30 cellular contexts compared by ENCODE assay signal in genomic region chr19:2800506-2800905, GRCh38. TPM values are rescaled to one million over a fixed set of nuclear protein-coding genes. Genes with fewer than 3 reads are reported as not detected.
DNase-seq lines count a peak whose midpoint lies in the region; ATAC-seq, FAIRE-seq and TF ChIP-seq lines count a peak whose summit lies in the region.
"Had no signal": no experiment of that assay in that cellular context is flagged by ENCODE, and none has a peak within 500 bp of the region (broad histone marks: within the 10 kb centered on the region; RNA-seq: fewer than 3 reads in every experiment).

No MANE protein-coding gene starts in this region.

- H3K27ac ChIP-seq in HepG2 (ENCODE audit: extremely low read length, insufficient read depth, low read length) (no peak overlapping the region), right lobe of liver (no peak overlapping the region), right cardiac atrium (ENCODE audit: low read length) (no peak overlapping the region)
- H3K27ac ChIP-seq: GM23248, KMS-11, Peyer's patch had no signal

- FAIRE-seq in HepG2 (lab: Jason Lieb, UNC) = no peak
- FAIRE-seq: A204.1, GM12892, GM19239 had no signal

- ATAC-seq in HepG2 = no peak
- no peak for ATAC-seq in right lobe of liver
- no peak for ATAC-seq in right cardiac atrium
- no peak for ATAC-seq in HG03469 (IDR thresholded peaks at IDR 0.05; ENCODE audit: unreplicated experiment)

- intact Hi-C loops in HepG2 (cut with micrococcal nuclease; ENCODE audit: unreplicated experiment) = no loop called here
- intact Hi-C loops in right lobe of liver (cut with DNase I) = no loop called here
- intact Hi-C loops in right cardiac atrium (cut with DNase I) = no loop called here
- intact Hi-C loops in MCF 10A (cut with micrococcal nuclease) = no loop called here

- H3K79me2 ChIP-seq in HepG2 (ENCODE audit: insufficient read depth, low read length) = no peaks in the 10 kb centered on the region

- H3K9me3 Mint-ChIP-seq in MCF 10A (ENCODE audit: unreplicated experiment) = no peaks in the 10 kb centered on the region
- H3K9me3 Mint-ChIP-seq: CD8-positive, alpha-beta memory T cell; H9 had no signal

- DNase-seq in HepG2 (ENCODE audit: low spot score) (no peak), right lobe of liver (no peak), cerebellar cortex (ENCODE audit: low spot score) (peak; percentile 61), right cardiac atrium (peak in 2 of 3 donors; percentile 65 to 68), NOMO-1 treated with dmso at 0.1 percent for 144 hours (lab: John Stamatoyannopoulos, UW; ENCODE audit: unreplicated experiment) (no peak), MCF 10A (ENCODE audit: unreplicated experiment) (no peak)
- DNase-seq: CD8-positive, alpha-beta memory T cell; DMS 273 treated with DMSO at 0.1 percent for 48 hours; DMS79; EL; GF-D8; GM23248; H9; IMR-90; NCI-H1048; NCI-H1417; NCI-H1694 treated with DMSO at 0.1 percent for 48 hours; NCI-H2081; NCI-H2227 treated with DMSO at 0.1 percent for 48 hours; NCI-H526 treated with DMSO at 0.1 percent for 48 hours; OCI-M1; Peyer's patch; SK-N-SH; SW 1271 had no signal

- H3K36me3 ChIP-seq in HepG2 (replicated peaks in 1 of 2; ENCODE audit: control insufficient read depth in 1 of 2, insufficient read depth in 2 of 2, low read length in 2 of 2) (peaks cover 29 to 77% of the 10 kb centered on the region in 2 experiments; a peak in 4 of 5 replicates), right lobe of liver (peaks cover 0 to 17% (median under 1%) of the 10 kb centered on the region in 4 donors)

- TF ChIP-seq POLR2A in HepG2 (IDR thresholded peaks at IDR 0.05; ENCODE audit: insufficient read depth in 1 of 2, low read depth in 2 of 2, low read length in 2 of 2) (no peak), right lobe of liver (IDR thresholded peaks at IDR 0.05) (no peak)

- no peak for TF ChIP-seq CTCF in HepG2 (CRISPR knock-in tag; IDR thresholded peaks at IDR 0.05)
- TF ChIP-seq CTCF in right lobe of liver (IDR thresholded peaks at IDR 0.05) = no peak
- TF ChIP-seq CTCF in MCF 10A (IDR thresholded peaks at IDR 0.05; ENCODE audit: unreplicated experiment) = no peak

- no peaks in the 10 kb centered on the region for H4K20me1 ChIP-seq in HepG2 (ENCODE audit: insufficient read depth, low read length)

- no peaks in the 10 kb centered on the region for H3K4me1 Mint-ChIP-seq in MCF 10A (ENCODE audit: insufficient read depth, unreplicated experiment)
- H3K4me1 Mint-ChIP-seq: CD14-positive monocyte had no signal

- H2AFZ ChIP-seq in HepG2 (ENCODE audit: low read length) = no peak overlapping the region
- H2AFZ ChIP-seq: GM23248 had no signal

- no TSS peak for BruUV-seq in HepG2 (replicated peaks; lab: Mats Ljungman, UMichigan)
- BruUV-seq in MCF 10A (replicated peaks; lab: Mats Ljungman, UMichigan) = no TSS peak

- WGBS in HepG2 (ENCODE audit: low lambda C conversion rate) = 99% methylated on average over 20 of the region's 22 CpGs
- WGBS in right lobe of liver (ENCODE audit: insufficient coverage, low coverage, low lambda C conversion rate, missing lambda C conversion rate) = 96% methylated on average over 19 of the region's 22 CpGs
- WGBS in right cardiac atrium = 86% methylated on average over 22 of the region's 22 CpGs

- H3K9ac ChIP-seq in HepG2 (ENCODE audit: insufficient read depth, low read depth, low read length) = no peak overlapping the region
- H3K9ac ChIP-seq: GM23248, KMS-11, SK-N-SH had no signal

- CTCF ChIA-PET in HepG2 (lab: Yijun Ruan, JAX; ENCODE audit: low intra/inter-chr PET ratio, low total read pairs) (no interaction called here), MCF 10A (lab: Yijun Ruan, JAX) (interaction anchor here (0.7 kb wide), 1 partner anchor 50 kb away, joined by 4 read pairs; no protein-coding TSS in a partner anchor)

- H3K4me3 Mint-ChIP-seq in MCF 10A (ENCODE audit: unreplicated experiment) = no peak overlapping the region
- H3K4me3 Mint-ChIP-seq: CD14-positive monocyte; CD8-positive, alpha-beta memory T cell; H9 had no signal

- H3K27me3 Mint-ChIP-seq in MCF 10A (ENCODE audit: insufficient read depth, unreplicated experiment) = no peaks in the 10 kb centered on the region

- peaks cover 45% of the 10 kb centered on the region for H3K36me3 Mint-ChIP-seq in MCF 10A (ENCODE audit: insufficient read depth, unreplicated experiment)

- TF ChIP-seq EP300 in HepG2 (IDR thresholded peaks at IDR 0.05; ENCODE audit: low read depth in 2 of 2, low read length in 2 of 2) (no peak), HepG2 (CRISPR knock-in tag; IDR thresholded peaks at IDR 0.05; ENCODE audit: borderline replicate concordance) (no peak)

- no peak overlapping the region for H3K27ac Mint-ChIP-seq in MCF 10A (ENCODE audit: low read depth, unreplicated experiment)

- in situ Hi-C loops in HepG2 (cut with HindIII; ENCODE audit: extremely low pct_ligation_motif_present, low pct_unique_long_range_greater_than_20kb) = no loop called here

- H3K4me1 ChIP-seq in HepG2 (ENCODE audit: insufficient read depth, low read length) (no peaks in the 10 kb centered on the region), right lobe of liver (peaks cover 0 to 10% (median 0%) of the 10 kb centered on the region in 4 donors), right cardiac atrium (ENCODE audit: control insufficient read depth, insufficient read depth, low read length) (no peaks in the 10 kb centered on the region)
- H3K4me1 ChIP-seq: Peyer's patch had no signal

- POLR2A ChIA-PET in HepG2 (lab: Yijun Ruan, JAX) = interaction anchor here (1.1 kb wide), 1 partner anchor 67 kb away, joined by 3 read pairs; the partner anchor contains the start of gene ZNF556
- POLR2A ChIA-PET in MCF 10A (lab: Yijun Ruan, JAX) = interaction anchor here (0.9 kb wide), 1 partner anchor 13 kb away, joined by 3 read pairs; no protein-coding TSS in a partner anchor

- TF ChIP-seq RAD21 in HepG2 (CRISPR knock-in tag; IDR thresholded peaks at IDR 0.05) = no peak

- H3K4me3 ChIP-seq in HepG2 (replicated peaks in 1 of 3; ENCODE audit: insufficient read depth in 1 of 3, low read depth in 2 of 3, low read length in 3 of 3) = no peak overlapping the region
- no peak overlapping the region for H3K4me3 ChIP-seq in right lobe of liver
- no peak overlapping the region for H3K4me3 ChIP-seq in right cardiac atrium (ENCODE audit: low read length)
- H3K4me3 ChIP-seq: GM23248, Peyer's patch had no signal

- no peak overlapping the region for H3K4me2 ChIP-seq in HepG2 (ENCODE audit: low read depth, low read length)
- H3K4me2 ChIP-seq: KMS-11, SK-N-SH had no signal

- no peaks in the 10 kb centered on the region for H3K9me3 ChIP-seq in HepG2 (ENCODE audit: low read length)
- H3K9me3 ChIP-seq in right lobe of liver = no peaks in the 10 kb centered on the region
- no peaks in the 10 kb centered on the region for H3K9me3 ChIP-seq in right cardiac atrium (ENCODE audit: control insufficient read depth, low read length)
- H3K9me3 ChIP-seq: Peyer's patch, SK-N-SH had no signal

- H3K27me3 ChIP-seq in HepG2 (ENCODE audit: control insufficient read depth in 1 of 2, insufficient read depth in 2 of 2, low read length in 2 of 2) = no peaks in the 10 kb centered on the region
- H3K27me3 ChIP-seq in right lobe of liver = no peaks in the 10 kb centered on the region
- no peaks in the 10 kb centered on the region for H3K27me3 ChIP-seq in right cardiac atrium (ENCODE audit: control insufficient read depth, insufficient read depth)
- H3K27me3 ChIP-seq: Peyer's patch had no signal

RNA-seq across cellular contexts. Expression of gene THOP1, which starts 15.2 kb away (rescaled TPM):
- total RNA-seq in HepG2 (2016; rRNA removed; fragmentation: Illumina TruSeq; extraction: Trizol) = 98.1 and 116 TPM in 2 replicates
- 12.3 and 13.1 TPM in 2 replicates for total RNA-seq in HepG2 (2016; cell fraction: cytosol; rRNA removed; fragmentation: Illumina TruSeq; extraction: Trizol; ENCODE audit: low read depth)
- 83.9 and 120 TPM in 2 replicates for total RNA-seq in HepG2 (2016; cell fraction: insoluble cytoplasmic fraction; rRNA removed; fragmentation: Illumina TruSeq; extraction: Trizol)
- 35.7 and 37.5 TPM in 2 replicates for total RNA-seq in HepG2 (2016; cell fraction: membrane; rRNA removed; fragmentation: Illumina TruSeq; extraction: Trizol)
- total RNA-seq in HepG2 (2016; cell fraction: nucleus; rRNA removed; fragmentation: Illumina TruSeq; extraction: Trizol) = 71.2 and 83.7 TPM in 2 replicates
- polyA plus RNA-seq in HepG2 (2011; rRNA removed) = 74.4 and 81.4 TPM in 2 replicates
- 50.2 and 88.6 TPM in 2 replicates for polyA plus RNA-seq in HepG2 (2011; cell fraction: cytosol; rRNA removed)
- polyA plus RNA-seq in HepG2 (2011; cell fraction: nucleus; rRNA removed) = 183 and 242 TPM in 2 replicates
- polyA plus RNA-seq in HepG2 (2012) = 41.9 and 45.1 TPM in 2 replicates
- polyA plus RNA-seq in HepG2 (2016; cell fraction: cytosol; fragmentation: Illumina TruSeq; extraction: Trizol; ENCODE audit: low read depth) = 9.6 TPM in 2 replicates
- polyA plus RNA-seq in HepG2 (2016; cell fraction: insoluble cytoplasmic fraction; fragmentation: Illumina TruSeq; extraction: Trizol; ENCODE audit: low read depth) = 69.9 and 92.7 TPM in 2 replicates
- 20.1 and 20.4 TPM in 2 replicates for polyA plus RNA-seq in HepG2 (2016; cell fraction: membrane; fragmentation: Illumina TruSeq; extraction: Trizol; ENCODE audit: low read depth)
- 159 and 175 TPM in 2 replicates for polyA plus RNA-seq in HepG2 (2016; cell fraction: nucleus; fragmentation: Illumina TruSeq; extraction: Trizol; ENCODE audit: insufficient read depth, low read depth)
- polyA minus RNA-seq in HepG2 (2011; rRNA and poly(A)+ RNA removed; ENCODE audit: low replicate concordance) = 118 and 211 TPM in 2 replicates
- polyA minus RNA-seq in HepG2 (2011; cell fraction: cytosol; rRNA and poly(A)+ RNA removed) = 39.9 and 51.4 TPM in 2 replicates
- 26.3 and 32.6 TPM in 2 replicates for polyA minus RNA-seq in HepG2 (2011; cell fraction: nucleus; rRNA and poly(A)+ RNA removed)
- total RNA-seq in right lobe of liver = 10 to 100 TPM; 25.5 to 61.8 (median 33.0) TPM
- 10 to 100 TPM; 41.4 to 69.4 (median 54.1) TPM for total RNA-seq in right cardiac atrium
- polyA plus RNA-seq in right cardiac atrium = 64.0 TPM
- total RNA-seq in MCF 10A (2022) = 93.7 and 114 TPM in 2 replicates

RNA-seq across cellular contexts. Expression of gene SGTA, which starts 17.4 kb away (rescaled TPM):
- 47.4 and 47.5 TPM in 2 replicates for total RNA-seq in HepG2 (2016; rRNA removed; fragmentation: Illumina TruSeq; extraction: Trizol)
- 15.4 and 15.7 TPM in 2 replicates for total RNA-seq in HepG2 (2016; cell fraction: cytosol; rRNA removed; fragmentation: Illumina TruSeq; extraction: Trizol; ENCODE audit: low read depth)
- 38.4 and 51.3 TPM in 2 replicates for total RNA-seq in HepG2 (2016; cell fraction: insoluble cytoplasmic fraction; rRNA removed; fragmentation: Illumina TruSeq; extraction: Trizol)
- 36.5 and 39.1 TPM in 2 replicates for total RNA-seq in HepG2 (2016; cell fraction: membrane; rRNA removed; fragmentation: Illumina TruSeq; extraction: Trizol)
- 22.7 and 29.7 TPM in 2 replicates for total RNA-seq in HepG2 (2016; cell fraction: nucleus; rRNA removed; fragmentation: Illumina TruSeq; extraction: Trizol)
- 43.0 and 43.9 TPM in 2 replicates for polyA plus RNA-seq in HepG2 (2011; rRNA removed)
- polyA plus RNA-seq in HepG2 (2011; cell fraction: cytosol; rRNA removed) = 36.5 and 53.7 TPM in 2 replicates
- 91.7 and 100.0 TPM in 2 replicates for polyA plus RNA-seq in HepG2 (2011; cell fraction: nucleus; rRNA removed)
- polyA plus RNA-seq in HepG2 (2012) = 31.5 and 46.4 TPM in 2 replicates
- 19.4 and 21.9 TPM in 2 replicates for polyA plus RNA-seq in HepG2 (2016; cell fraction: cytosol; fragmentation: Illumina TruSeq; extraction: Trizol; ENCODE audit: low read depth)
- polyA plus RNA-seq in HepG2 (2016; cell fraction: insoluble cytoplasmic fraction; fragmentation: Illumina TruSeq; extraction: Trizol; ENCODE audit: low read depth) = 59.1 and 69.1 TPM in 2 replicates
- polyA plus RNA-seq in HepG2 (2016; cell fraction: membrane; fragmentation: Illumina TruSeq; extraction: Trizol; ENCODE audit: low read depth) = 43.4 and 44.2 TPM in 2 replicates
- polyA plus RNA-seq in HepG2 (2016; cell fraction: nucleus; fragmentation: Illumina TruSeq; extraction: Trizol; ENCODE audit: insufficient read depth, low read depth) = 75.8 and 78.8 TPM in 2 replicates
- 33.4 and 37.8 TPM in 2 replicates for polyA minus RNA-seq in HepG2 (2011; rRNA and poly(A)+ RNA removed; ENCODE audit: low replicate concordance)
- 21.6 and 25.4 TPM in 2 replicates for polyA minus RNA-seq in HepG2 (2011; cell fraction: cytosol; rRNA and poly(A)+ RNA removed)
- polyA minus RNA-seq in HepG2 (2011; cell fraction: nucleus; rRNA and poly(A)+ RNA removed) = 12.1 and 13.1 TPM in 2 replicates
- total RNA-seq in right lobe of liver = 10 to 100 TPM; 21.5 to 41.7 (median 23.7) TPM
- total RNA-seq in right cardiac atrium = 10 to 100 TPM; 53.6 to 84.2 (median 64.6) TPM
- 86.5 TPM for polyA plus RNA-seq in right cardiac atrium
- 63.2 and 66.6 TPM in 2 replicates for total RNA-seq in MCF 10A (2022)

RNA-seq across cellular contexts. Expression of gene ZNF554, which starts 19.2 kb away (rescaled TPM):
- total RNA-seq in HepG2 (2016; rRNA removed; fragmentation: Illumina TruSeq; extraction: Trizol) (2.7 and 3.0 TPM in 2 replicates), right lobe of liver (1 to 10 TPM; 1.4 to 2.5 (median 1.9) TPM), right cardiac atrium (1 to 10 TPM; 4.7 to 6.7 (median 6.3) TPM), MCF 10A (2022) (3.1 and 4.0 TPM in 2 replicates)
- 0.88 and 1.3 TPM in 2 replicates for total RNA-seq in HepG2 (2016; cell fraction: cytosol; rRNA removed; fragmentation: Illumina TruSeq; extraction: Trizol; ENCODE audit: low read depth)
- 2.8 and 2.9 TPM in 2 replicates for total RNA-seq in HepG2 (2016; cell fraction: insoluble cytoplasmic fraction; rRNA removed; fragmentation: Illumina TruSeq; extraction: Trizol)
- total RNA-seq in HepG2 (2016; cell fraction: membrane; rRNA removed; fragmentation: Illumina TruSeq; extraction: Trizol) = 2.2 and 2.7 TPM in 2 replicates
- 2.4 and 2.6 TPM in 2 replicates for total RNA-seq in HepG2 (2016; cell fraction: nucleus; rRNA removed; fragmentation: Illumina TruSeq; extraction: Trizol)
- polyA plus RNA-seq in HepG2 (2011; rRNA removed) (2.2 and 2.4 TPM in 2 replicates), right cardiac atrium (4.7 TPM)
- polyA plus RNA-seq in HepG2 (2011; cell fraction: cytosol; rRNA removed) = 1.0 and 1.8 TPM in 2 replicates
- polyA plus RNA-seq in HepG2 (2011; cell fraction: nucleus; rRNA removed) = 2.7 and 4.3 TPM in 2 replicates
- polyA plus RNA-seq in HepG2 (2012) = 2.4 and 2.5 TPM in 2 replicates
- polyA plus RNA-seq in HepG2 (2016; cell fraction: cytosol; fragmentation: Illumina TruSeq; extraction: Trizol; ENCODE audit: low read depth) = 0.44 and 0.53 TPM in 2 replicates
- polyA plus RNA-seq in HepG2 (2016; cell fraction: insoluble cytoplasmic fraction; fragmentation: Illumina TruSeq; extraction: Trizol; ENCODE audit: low read depth) = 1.6 and 1.8 TPM in 2 replicates
- polyA plus RNA-seq in HepG2 (2016; cell fraction: membrane; fragmentation: Illumina TruSeq; extraction: Trizol; ENCODE audit: low read depth) = 1.1 and 1.3 TPM in 2 replicates
- 4.4 and 5.6 TPM in 2 replicates for polyA plus RNA-seq in HepG2 (2016; cell fraction: nucleus; fragmentation: Illumina TruSeq; extraction: Trizol; ENCODE audit: insufficient read depth, low read depth)
- polyA minus RNA-seq in HepG2 (2011; rRNA and poly(A)+ RNA removed; ENCODE audit: low replicate concordance) = 1.1 and 2.6 TPM in 2 replicates
- 1.5 and 1.6 TPM in 2 replicates for polyA minus RNA-seq in HepG2 (2011; cell fraction: cytosol; rRNA and poly(A)+ RNA removed)
- 1.8 and 2.6 TPM in 2 replicates for polyA minus RNA-seq in HepG2 (2011; cell fraction: nucleus; rRNA and poly(A)+ RNA removed)

RNA-seq across cellular contexts. Expression of gene ZNF555, which starts 40.8 kb away (rescaled TPM):
- total RNA-seq in HepG2 (2016; rRNA removed; fragmentation: Illumina TruSeq; extraction: Trizol) (8.0 and 12.4 TPM in 2 replicates), right lobe of liver (1 to 10 TPM in 5 of 6 experiments, under 1 TPM in 1; 0.87 to 2.6 (median 2.1) TPM), right cardiac atrium (10 to 100 TPM in 2 of 4 donors, 1 to 10 TPM in 2; 8.8 to 15.7 (median 9.6) TPM), MCF 10A (2022) (4.9 and 6.6 TPM in 2 replicates)
- 1.8 and 2.9 TPM in 2 replicates for total RNA-seq in HepG2 (2016; cell fraction: cytosol; rRNA removed; fragmentation: Illumina TruSeq; extraction: Trizol; ENCODE audit: low read depth)
- total RNA-seq in HepG2 (2016; cell fraction: insoluble cytoplasmic fraction; rRNA removed; fragmentation: Illumina TruSeq; extraction: Trizol) = 6.5 and 12.2 TPM in 2 replicates
- total RNA-seq in HepG2 (2016; cell fraction: membrane; rRNA removed; fragmentation: Illumina TruSeq; extraction: Trizol) = 4.5 and 6.1 TPM in 2 replicates
- total RNA-seq in HepG2 (2016; cell fraction: nucleus; rRNA removed; fragmentation: Illumina TruSeq; extraction: Trizol) = 4.7 and 5.1 TPM in 2 replicates
- polyA plus RNA-seq in HepG2 (2011; rRNA removed) (5.0 and 5.3 TPM in 2 replicates), right cardiac atrium (3.4 TPM)
- polyA plus RNA-seq in HepG2 (2011; cell fraction: cytosol; rRNA removed) = 2.4 and 3.9 TPM in 2 replicates
- 2.1 and 4.1 TPM in 2 replicates for polyA plus RNA-seq in HepG2 (2011; cell fraction: nucleus; rRNA removed)
- polyA plus RNA-seq in HepG2 (2012) = 5.6 and 6.0 TPM in 2 replicates
- 0.28 and 0.34 TPM in 2 replicates for polyA plus RNA-seq in HepG2 (2016; cell fraction: cytosol; fragmentation: Illumina TruSeq; extraction: Trizol; ENCODE audit: low read depth)
- 5.3 and 5.9 TPM in 2 replicates for polyA plus RNA-seq in HepG2 (2016; cell fraction: insoluble cytoplasmic fraction; fragmentation: Illumina TruSeq; extraction: Trizol; ENCODE audit: low read depth)
- polyA plus RNA-seq in HepG2 (2016; cell fraction: membrane; fragmentation: Illumina TruSeq; extraction: Trizol; ENCODE audit: low read depth) = 0.68 and 1.1 TPM in 2 replicates
- 4.9 and 5.6 TPM in 2 replicates for polyA plus RNA-seq in HepG2 (2016; cell fraction: nucleus; fragmentation: Illumina TruSeq; extraction: Trizol; ENCODE audit: insufficient read depth, low read depth)
- polyA minus RNA-seq in HepG2 (2011; rRNA and poly(A)+ RNA removed; ENCODE audit: low replicate concordance) = 1.3 and 4.9 TPM in 2 replicates
- 6.2 and 10.6 TPM in 2 replicates for polyA minus RNA-seq in HepG2 (2011; cell fraction: cytosol; rRNA and poly(A)+ RNA removed)
- 7.2 and 13.2 TPM in 2 replicates for polyA minus RNA-seq in HepG2 (2011; cell fraction: nucleus; rRNA and poly(A)+ RNA removed)

Comparison
In these comparisons a context has a peak if more than half of its experiments do, and no peak if none do; other contexts are left out.
1. DNase-seq: peak in cerebellar cortex (single experiment) and right cardiac atrium (2 of 3); none in HepG2 (single experiment), right lobe of liver (0 of 3), NOMO-1 treated with dmso at 0.1 percent for 144 hours (single experiment) and MCF 10A (single experiment).